Comparison of ENCODE assay signal across 11 cellular contexts in the genomic region with DNA sequence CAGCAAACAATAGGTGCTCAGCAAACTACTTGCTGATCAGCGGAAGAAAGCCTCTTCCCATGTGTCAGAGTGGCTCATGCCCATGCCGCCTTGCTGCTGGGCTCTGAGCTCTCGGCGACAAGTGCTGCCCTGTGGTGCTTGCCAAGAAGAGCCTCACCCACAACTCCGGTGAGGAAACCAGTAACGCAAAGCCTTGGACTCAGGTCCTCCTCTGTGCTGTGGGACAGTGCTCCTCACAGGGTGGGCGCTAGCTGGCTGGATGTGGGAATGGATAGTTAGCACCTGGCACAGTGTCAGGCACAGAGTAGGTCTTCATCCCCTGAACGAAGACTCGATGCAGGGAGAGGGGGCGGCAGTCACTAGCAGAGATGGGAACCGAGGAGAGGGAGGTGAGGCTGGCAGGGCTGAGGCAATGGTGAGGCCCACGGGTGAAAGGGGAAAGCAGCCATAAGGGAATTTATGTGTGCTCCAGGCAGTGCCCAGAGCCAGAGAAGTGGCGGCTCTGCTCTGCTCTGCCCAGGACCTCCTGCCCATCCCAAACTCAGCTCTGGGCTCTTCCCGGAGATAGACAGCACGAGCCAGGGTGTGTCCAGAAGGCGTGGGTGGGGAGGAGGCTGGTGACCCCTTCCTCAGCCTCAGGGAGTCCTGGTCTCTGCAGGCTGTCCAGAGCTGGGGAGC. TPM values are rescaled to one million over a fixed set of nuclear protein-coding genes. Genes with fewer than 3 reads are reported as not detected.
DNase-seq lines count a peak whose midpoint lies in the region; ATAC-seq and TF ChIP-seq lines count a peak whose summit lies in the region.
"Had no signal": no experiment of that assay in that cellular context is flagged by ENCODE, and none has a peak within 500 bp of the region (broad histone marks: within the 10 kb centered on the region; RNA-seq: fewer than 3 reads in every experiment).

No MANE protein-coding gene starts in this region.

- no peaks in the 10 kb centered on the region for H3K9me2 ChIP-seq in SK-N-SH

- ATAC-seq in SK-N-SH treated with all-trans-retinoic acid at 6 μM for 48 hours, result no peak
- no peak for ATAC-seq in T-helper 17 cell
- ATAC-seq in HG02884 (IDR thresholded peaks at IDR 0.05; ENCODE audit: unreplicated experiment), result no peak
- ATAC-seq in GM18907 (IDR thresholded peaks at IDR 0.05; ENCODE audit: unreplicated experiment), result no peak

- no peaks in the 10 kb centered on the region for H3K27me3 ChIP-seq in SK-N-SH (ENCODE audit: insufficient read depth)
- H3K27me3 ChIP-seq: stomach had no signal

- H3K27ac Mint-ChIP-seq in T-helper 17 cell (peak overlapping the region; percentile 100), endothelial cell (ENCODE audit: unreplicated experiment) (no peak overlapping the region)

- no peak for TF ChIP-seq RAD21 in SK-N-SH (IDR thresholded peaks at IDR 0.05; ENCODE audit: low read length)

- WGBS in SK-N-SH (ENCODE audit: low lambda C conversion rate), result 90% methylated on average over 11 of the region's 16 CpGs

- H3F3A ChIP-seq in SK-N-SH (replicated peaks; ENCODE audit: insufficient read depth), result no peaks in the 10 kb centered on the region

- H3K27me3 Mint-ChIP-seq in T-helper 17 cell (no peaks in the 10 kb centered on the region), endothelial cell (ENCODE audit: unreplicated experiment) (peaks cover 22% of the 10 kb centered on the region)

- CTCF ChIA-PET in SK-N-SH (lab: Yijun Ruan, JAX), result interaction anchor here (0.6 to 2.0 kb wide), 7 partner anchors 22 to 122 kb away, joined by 3 to 10 read pairs (median 4); no protein-coding TSS in a partner anchor

- H4K20me1 ChIP-seq in SK-N-SH (ENCODE audit: insufficient read depth), result no peaks in the 10 kb centered on the region

- H2AFZ ChIP-seq in SK-N-SH (ENCODE audit: low read depth), result 0 out of 2 replicates have a peak overlapping the region, but pooled peaks have one; percentile 29

- H3K79me2 ChIP-seq in SK-N-SH (ENCODE audit: insufficient read depth), result no peaks in the 10 kb centered on the region

- H3K4me1 Mint-ChIP-seq in T-helper 17 cell, result peaks cover 38% of the 10 kb centered on the region
- peaks cover 17% of the 10 kb centered on the region for H3K4me1 Mint-ChIP-seq in endothelial cell (ENCODE audit: unreplicated experiment)

- TF ChIP-seq EP300 in SK-N-SH (IDR thresholded peaks at IDR 0.05; ENCODE audit: borderline replicate concordance in 1 of 2, low read depth in 1 of 2, low read length in 1 of 2), result no peak

- peak overlapping the region; percentile 72; the same call in 1 of the 2 replicates for H3K4me2 ChIP-seq in SK-N-SH

- peaks cover 3% of the 10 kb centered on the region for H3K9me3 Mint-ChIP-seq in endothelial cell (ENCODE audit: unreplicated experiment)

- DNase-seq in SK-N-SH (no peak), T-helper 17 cell (no peak), endothelial cell (ENCODE audit: low spot score) (no peak), NCI-H774 (lab: John Stamatoyannopoulos, UW) (no peak)
- DNase-seq: 8988T, NCI-H748 treated with DMSO at 0.1 percent for 48 hours, stomach had no signal

- H3K36me3 Mint-ChIP-seq in T-helper 17 cell (ENCODE audit: low read depth) (peaks cover 2% of the 10 kb centered on the region), endothelial cell (ENCODE audit: low read depth, unreplicated experiment) (peaks cover 14% of the 10 kb centered on the region)

- no peaks in the 10 kb centered on the region for H3K36me3 ChIP-seq in SK-N-SH (replicated peaks in 1 of 2; ENCODE audit: control insufficient read depth in 1 of 2, insufficient read depth in 2 of 2, low read length in 1 of 2)
- H3K36me3 ChIP-seq: stomach had no signal

- TF ChIP-seq CTCF in SK-N-SH (IDR thresholded peaks at IDR 0.05) (no peak), endothelial cell (IDR thresholded peaks at IDR 0.05; ENCODE audit: unreplicated experiment) (no peak)

- no peak overlapping the region for H3K4me3 ChIP-seq in SK-N-SH (ENCODE audit: low read depth in 2 of 2, low read length in 1 of 2)
- H3K4me3 ChIP-seq in skin epidermis, result no peak overlapping the region
- H3K4me3 ChIP-seq: stomach had no signal

- POLR2A ChIA-PET in SK-N-SH (lab: Yijun Ruan, JAX), result interaction anchor here (0.7 to 1.0 kb wide), 3 partner anchors 13 to 72 kb away, joined by 3 read pairs; no protein-coding TSS in a partner anchor

- H3K9me3 ChIP-seq in SK-N-SH (no peaks in the 10 kb centered on the region), T-helper 17 cell (ENCODE audit: control insufficient read depth, low read length, poor library complexity, severe bottlenecking) (no peaks in the 10 kb centered on the region)
- H3K9me3 ChIP-seq: stomach had no signal

- H3K27ac ChIP-seq in SK-N-SH (ENCODE audit: low read depth in 2 of 2, low read length in 1 of 2) (peak overlapping the region in 1 of 2 experiments; percentile 94; a peak in 2 of 4 replicates), skin epidermis (peak overlapping the region in 12 of 21 experiments; percentile 28 to 97 (median 89))

- no peak overlapping the region for H3K9ac ChIP-seq in SK-N-SH

- peaks cover 24 to 89% of the 10 kb centered on the region in 2 experiments for H3K4me1 ChIP-seq in SK-N-SH (ENCODE audit: control insufficient read depth in 1 of 2, insufficient read depth in 2 of 2, low read depth in 1 of 2, low read length in 1 of 2)

- H3K4me3 Mint-ChIP-seq in T-helper 17 cell (peak overlapping the region; percentile 100), endothelial cell (ENCODE audit: unreplicated experiment) (peak overlapping the region; percentile 7)

TF ChIP-seq in SK-N-SH, 30 proteins besides CTCF, POLR2A, EP300 and RAD21 (continues in another document):
- TF ChIP-seq FOSL2 (IDR thresholded peaks at IDR 0.05; ENCODE audit: borderline replicate concordance, low read depth), result no peak
- TF ChIP-seq REST (IDR thresholded peaks at IDR 0.05; ENCODE audit: low read depth, low read length), result no peak
- no peak for TF ChIP-seq CHD2 (IDR thresholded peaks at IDR 0.05; ENCODE audit: low read length, partially characterized antibody)
- no peak for TF ChIP-seq EZH2phosphoT487 (IDR thresholded peaks at IDR 0.05; ENCODE audit: borderline replicate concordance, low read depth)
- no peak for TF ChIP-seq RFX5 (IDR thresholded peaks at IDR 0.05; ENCODE audit: low read length)

TF ChIP-seq in SK-N-SH treated with all-trans-retinoic acid at 6 μM for 48 hours, 23 proteins besides CTCF, POLR2A, EP300 and RAD21 (continues in another document):
- TF ChIP-seq RARB (CRISPR knock-in tag; IDR thresholded peaks at IDR 0.05) (no peak), CREB5 (CRISPR knock-in tag; IDR thresholded peaks at IDR 0.05; ENCODE audit: low read depth) (no peak), CSRNP3 (CRISPR knock-in tag; IDR thresholded peaks at IDR 0.05) (no peak), GLIS3 (CRISPR knock-in tag; IDR thresholded peaks at IDR 0.05) (no peak), ZFP3 (CRISPR knock-in tag; IDR thresholded peaks at IDR 0.05) (no peak), ZNF70 (CRISPR knock-in tag; IDR thresholded peaks at IDR 0.05) (no peak), OSR1 (CRISPR knock-in tag; IDR thresholded peaks at IDR 0.05) (no peak), ESRRG (CRISPR knock-in tag; IDR thresholded peaks at IDR 0.05) (no peak), ISL1 (CRISPR knock-in tag; IDR thresholded peaks at IDR 0.05) (no peak), SNAI2 (CRISPR knock-in tag; IDR thresholded peaks at IDR 0.05) (no peak), PPARA (CRISPR knock-in tag; IDR thresholded peaks at IDR 0.05; ENCODE audit: borderline replicate concordance) (no peak)
- TF ChIP-seq, protein P1, sequence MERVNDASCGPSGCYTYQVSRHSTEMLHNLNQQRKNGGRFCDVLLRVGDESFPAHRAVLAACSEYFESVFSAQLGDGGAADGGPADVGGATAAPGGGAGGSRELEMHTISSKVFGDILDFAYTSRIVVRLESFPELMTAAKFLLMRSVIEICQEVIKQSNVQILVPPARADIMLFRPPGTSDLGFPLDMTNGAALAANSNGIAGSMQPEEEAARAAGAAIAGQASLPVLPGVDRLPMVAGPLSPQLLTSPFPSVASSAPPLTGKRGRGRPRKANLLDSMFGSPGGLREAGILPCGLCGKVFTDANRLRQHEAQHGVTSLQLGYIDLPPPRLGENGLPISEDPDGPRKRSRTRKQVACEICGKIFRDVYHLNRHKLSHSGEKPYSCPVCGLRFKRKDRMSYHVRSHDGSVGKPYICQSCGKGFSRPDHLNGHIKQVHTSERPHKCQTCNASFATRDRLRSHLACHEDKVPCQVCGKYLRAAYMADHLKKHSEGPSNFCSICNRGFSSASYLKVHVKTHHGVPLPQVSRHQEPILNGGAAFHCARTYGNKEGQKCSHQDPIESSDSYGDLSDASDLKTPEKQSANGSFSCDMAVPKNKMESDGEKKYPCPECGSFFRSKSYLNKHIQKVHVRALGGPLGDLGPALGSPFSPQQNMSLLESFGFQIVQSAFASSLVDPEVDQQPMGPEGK (CRISPR knock-in tag; IDR thresholded peaks at IDR 0.05; ENCODE audit: borderline replicate concordance), result no peak

RNA-seq across cellular contexts. Expression of gene IQSEC1, which starts 55.7 kb away (rescaled TPM):
- 4.4 and 6.2 TPM in 2 replicates for polyA plus RNA-seq in SK-N-SH (2012; rRNA removed)
- polyA plus RNA-seq in SK-N-SH (2012; cell fraction: cytosol; rRNA removed), result 4.2 and 5.9 TPM in 2 replicates
- 23.8 and 26.1 TPM in 2 replicates for polyA plus RNA-seq in SK-N-SH (2012; cell fraction: nucleus; rRNA removed)
- total RNA-seq in T-helper 17 cell (100 to 1,000 TPM; 114 to 128 TPM), endothelial cell (ENCODE audit: unreplicated experiment) (75.3 TPM)
